In the genomic region with DNA sequence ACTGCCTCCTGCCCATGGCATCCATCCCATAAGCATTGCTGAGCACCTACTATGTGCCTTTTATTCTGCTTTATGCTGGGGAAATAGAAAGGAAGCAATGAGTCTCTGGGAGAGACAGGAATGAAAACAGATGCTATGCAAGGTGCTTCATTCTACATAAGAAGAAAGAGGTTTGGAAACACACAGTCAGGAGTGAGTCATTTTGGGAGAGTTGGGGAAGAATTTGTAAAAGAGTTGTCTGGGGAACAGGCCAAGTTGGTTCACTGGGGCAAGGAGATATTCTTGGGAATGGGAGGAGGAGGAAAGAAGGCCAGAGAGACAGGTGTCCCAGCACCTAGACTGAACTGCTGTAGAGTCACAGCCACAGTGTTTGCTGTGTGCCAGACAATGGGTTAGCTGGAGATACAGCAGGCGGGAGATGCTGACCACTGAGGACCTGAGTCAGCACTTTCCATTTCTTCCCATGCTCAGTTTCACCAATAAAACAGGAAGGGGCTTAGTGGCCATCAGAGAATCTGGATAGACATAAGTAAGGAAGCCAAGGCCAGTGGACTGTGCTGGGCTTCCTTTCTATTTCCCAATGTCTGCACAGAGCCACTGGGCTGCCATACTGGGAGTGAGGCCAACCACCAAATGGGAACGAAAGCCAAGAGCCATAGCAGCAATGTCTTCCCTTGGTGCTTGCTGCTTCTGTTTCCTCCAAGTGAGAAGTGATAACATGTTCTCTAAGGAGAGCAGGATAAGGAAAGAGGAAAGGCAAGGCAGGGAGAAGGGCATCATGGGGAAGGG, we compare ENCODE assay signal across 1 cellular context.
TF ChIP-seq lines count a peak whose summit lies in the region.

No MANE protein-coding gene starts in this region.

TF ChIP-seq in SK-N-SH treated with all-trans-retinoic acid at 6 μM for 48 hours, 23 proteins besides CTCF, POLR2A, EP300 and RAD21 (continued from another document):
- TF ChIP-seq ARNTL (CRISPR knock-in tag; IDR thresholded peaks at IDR 0.05; ENCODE audit: borderline replicate concordance, low read depth) (no peak), POU6F1 (CRISPR knock-in tag; IDR thresholded peaks at IDR 0.05; ENCODE audit: borderline replicate concordance, low read depth) (no peak), OSR1 (CRISPR knock-in tag; IDR thresholded peaks at IDR 0.05) (no peak), ZFP30 (CRISPR knock-in tag; IDR thresholded peaks at IDR 0.05) (no peak), TOX (CRISPR knock-in tag; IDR thresholded peaks at IDR 0.05; ENCODE audit: borderline replicate concordance) (no peak), ESRRG (CRISPR knock-in tag; IDR thresholded peaks at IDR 0.05) (no peak), ZNF565 (CRISPR knock-in tag; conservative IDR thresholded peaks at IDR 0.05; ENCODE audit: low read depth) (no peak), BACH2 (CRISPR knock-in tag; IDR thresholded peaks at IDR 0.05; ENCODE audit: borderline replicate concordance) (no peak), SNAI2 (CRISPR knock-in tag; IDR thresholded peaks at IDR 0.05) (no peak), GLIS3 (CRISPR knock-in tag; IDR thresholded peaks at IDR 0.05) (no peak), ZNF70 (CRISPR knock-in tag; IDR thresholded peaks at IDR 0.05) (no peak), ZC3H10 (CRISPR knock-in tag; IDR thresholded peaks at IDR 0.05) (no peak), TCF4 (CRISPR knock-in tag; IDR thresholded peaks at IDR 0.05; ENCODE audit: borderline replicate concordance) (no peak), RARB (CRISPR knock-in tag; IDR thresholded peaks at IDR 0.05) (no peak)
- TF ChIP-seq, protein P1, sequence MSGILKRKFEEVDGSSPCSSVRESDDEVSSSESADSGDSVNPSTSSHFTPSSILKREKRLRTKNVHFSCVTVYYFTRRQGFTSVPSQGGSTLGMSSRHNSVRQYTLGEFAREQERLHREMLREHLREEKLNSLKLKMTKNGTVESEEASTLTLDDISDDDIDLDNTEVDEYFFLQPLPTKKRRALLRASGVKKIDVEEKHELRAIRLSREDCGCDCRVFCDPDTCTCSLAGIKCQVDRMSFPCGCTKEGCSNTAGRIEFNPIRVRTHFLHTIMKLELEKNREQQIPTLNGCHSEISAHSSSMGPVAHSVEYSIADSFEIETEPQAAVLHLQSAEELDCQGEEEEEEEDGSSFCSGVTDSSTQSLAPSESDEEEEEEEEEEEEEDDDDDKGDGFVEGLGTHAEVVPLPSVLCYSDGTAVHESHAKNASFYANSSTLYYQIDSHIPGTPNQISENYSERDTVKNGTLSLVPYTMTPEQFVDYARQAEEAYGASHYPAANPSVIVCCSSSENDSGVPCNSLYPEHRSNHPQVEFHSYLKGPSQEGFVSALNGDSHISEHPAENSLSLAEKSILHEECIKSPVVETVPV (CRISPR knock-in tag; IDR thresholded peaks at IDR 0.05), result no peak
